ENCODE assay signal across 17 cellular contexts in genomic region chr3:69890691-69891090, GRCh38.
"Had no signal": no experiment of that assay in that cellular context is flagged by ENCODE, and none has a peak within 500 bp of the region (broad histone marks: within the 10 kb centered on the region; RNA-seq: fewer than 3 reads in every experiment).

No MANE protein-coding gene starts in this region.

- H3K27me3 ChIP-seq: adrenal gland, colonic mucosa, right lobe of liver, stomach, testis, upper lobe of left lung had no signal

- H3K27ac ChIP-seq: adrenal gland, colonic mucosa, lower lobe of right lung, right lobe of liver, stomach, testis, upper lobe of left lung had no signal

- H3K4me1 Mint-ChIP-seq: activated naive CD4-positive, alpha-beta T cell treated with anti-CD3 and anti-CD28 coated beads, Interleukin-2, amount 50 U/mL, for 24 hours had no signal

- H3K9me3 ChIP-seq: adrenal gland, colonic mucosa, lower lobe of right lung, right lobe of liver, stomach, testis, upper lobe of left lung had no signal

- H3K4me3 ChIP-seq: adrenal gland, colonic mucosa, lower lobe of right lung, right lobe of liver, stomach, testis, upper lobe of left lung had no signal

- ATAC-seq: lower lobe of right lung, right lobe of liver had no signal

- H3K36me3 Mint-ChIP-seq: activated naive CD4-positive, alpha-beta T cell treated with anti-CD3 and anti-CD28 coated beads, Interleukin-2, amount 50 U/mL, for 24 hours; mesothelial cell of epicardium had no signal

- H3K4me3 Mint-ChIP-seq: activated B cell treated with CpG ODN at 0.5 μM for 24 hours; activated CD8-positive, alpha-beta T cell treated with anti-CD3 and anti-CD28 coated beads for 36 hours; activated naive CD4-positive, alpha-beta T cell treated with anti-CD3 and anti-CD28 coated beads, Interleukin-2, amount 50 U/mL, for 24 hours; mesothelial cell of epicardium; nephron progenitor cell had no signal

- H3K4me1 ChIP-seq: colonic mucosa, lower lobe of right lung, right lobe of liver, testis, upper lobe of left lung had no signal

- H3K27me3 Mint-ChIP-seq: activated B cell treated with CpG ODN at 0.5 μM for 24 hours; activated CD8-positive, alpha-beta T cell treated with anti-CD3 and anti-CD28 coated beads for 36 hours; activated naive CD4-positive, alpha-beta T cell treated with anti-CD3 and anti-CD28 coated beads, Interleukin-2, amount 50 U/mL, for 24 hours; progenitor cell of endocrine pancreas had no signal

- H3K27ac Mint-ChIP-seq: activated B cell treated with CpG ODN at 0.5 μM for 24 hours; activated CD8-positive, alpha-beta T cell treated with anti-CD3 and anti-CD28 coated beads for 36 hours; activated naive CD4-positive, alpha-beta T cell treated with anti-CD3 and anti-CD28 coated beads, Interleukin-2, amount 50 U/mL, for 24 hours; mesothelial cell of epicardium; nephron progenitor cell; progenitor cell of endocrine pancreas had no signal

- DNase-seq: activated B cell treated with CpG ODN at 0.5 μM for 24 hours; activated CD8-positive, alpha-beta memory T cell treated with anti-CD3 and anti-CD28 coated beads, Interleukin-2, amount 50 U/mL, for 4 hours; activated effector memory CD4-positive, alpha-beta T cell treated with anti-CD3 and anti-CD28 coated beads, Interleukin-2, amount 50 U/mL, for 16 hours; adrenal gland; colonic mucosa; head of caudate nucleus; left cardiac atrium; lower lobe of right lung; nephron progenitor cell; right lobe of liver; stomach; testis; upper lobe of left lung had no signal

- H3K36me3 ChIP-seq: adrenal gland, colonic mucosa, lower lobe of right lung, right lobe of liver, stomach, upper lobe of left lung had no signal

- H3K9me3 Mint-ChIP-seq: activated B cell treated with CpG ODN at 0.5 μM for 24 hours; activated CD8-positive, alpha-beta T cell treated with anti-CD3 and anti-CD28 coated beads for 36 hours; activated naive CD4-positive, alpha-beta T cell treated with anti-CD3 and anti-CD28 coated beads, Interleukin-2, amount 50 U/mL, for 24 hours; mesothelial cell of epicardium; nephron progenitor cell had no signal
